Comparison of ENCODE assay signal across 16 cellular contexts in the genomic region with DNA sequence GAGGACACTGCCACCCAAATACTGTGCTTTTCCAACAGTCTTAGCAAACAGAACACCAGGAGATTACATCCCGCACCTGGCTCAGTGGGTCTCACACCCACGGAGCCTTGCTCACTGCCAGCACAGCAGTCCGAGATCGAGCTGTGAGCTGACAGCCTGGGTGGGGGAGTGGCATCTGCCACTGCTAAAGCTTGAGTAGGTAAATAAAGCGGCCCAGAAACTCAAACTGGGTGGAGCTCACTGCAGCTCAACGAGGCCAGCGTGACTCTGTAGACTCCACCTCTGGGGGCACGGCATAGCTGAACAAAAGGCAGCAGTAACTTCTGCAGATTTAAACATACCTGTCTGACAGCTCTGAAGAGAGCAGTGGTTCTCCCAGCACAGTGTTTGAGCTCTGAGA. TPM values are rescaled to one million over a fixed set of nuclear protein-coding genes. Genes with fewer than 3 reads are reported as not detected.
DNase-seq lines count a peak whose midpoint lies in the region; ATAC-seq, FAIRE-seq and TF ChIP-seq lines count a peak whose summit lies in the region.
"Had no signal": no experiment of that assay in that cellular context is flagged by ENCODE, and none has a peak within 500 bp of the region (broad histone marks: within the 10 kb centered on the region; RNA-seq: fewer than 3 reads in every experiment).

No MANE protein-coding gene starts in this region.

- H3K27me3 Mint-ChIP-seq in endodermal cell (ENCODE audit: insufficient read depth) = peaks cover 93% of the 10 kb centered on the region
- peaks cover 16% of the 10 kb centered on the region for H3K27me3 Mint-ChIP-seq in nephron progenitor cell (ENCODE audit: low read depth, poor library complexity)
- H3K27me3 Mint-ChIP-seq in osteocyte (ENCODE audit: unreplicated experiment) = no peaks in the 10 kb centered on the region

- no peak overlapping the region for H2AFZ ChIP-seq in GM23248
- H2AFZ ChIP-seq: PC-9 had no signal

- H3K36me3 ChIP-seq in endodermal cell (ENCODE audit: control insufficient read depth, insufficient read depth, low read length) (no peaks in the 10 kb centered on the region), GM23248 (ENCODE audit: low read depth) (no peaks in the 10 kb centered on the region)
- H3K36me3 ChIP-seq: upper lobe of left lung had no signal

- DNase-seq in DMS53 (lab: John Stamatoyannopoulos, UW) (peak; percentile 77), NCI-H2107 treated with DMSO at 0.1 percent for 48 hours (lab: John Stamatoyannopoulos, UW; ENCODE audit: unreplicated experiment) (peak; percentile 9), endodermal cell (peak; percentile 74), nephron progenitor cell (peak; percentile 16), D721Med (ENCODE audit: insufficient read length, low spot score) (no peak), osteocyte (ENCODE audit: extremely low spot score, unreplicated experiment) (no peak), GM23248 (no peak)
- DNase-seq: activated CD4-positive, alpha-beta T cell treated with anti-CD3 and anti-CD28 coated beads for 36 hours; erythroblast; hypothalamus; NCI-H1048; stimulated activated CD4-positive, alpha-beta T cell treated with anti-CD3 and anti-CD28 coated beads, Interleukin-15, amount 100 ng/mL, for 24 hours had no signal

- no peaks in the 10 kb centered on the region for H4K20me1 ChIP-seq in GM23248 (ENCODE audit: insufficient read depth)

- no peaks in the 10 kb centered on the region for H3K9me2 ChIP-seq in GM23248 (ENCODE audit: insufficient read depth)

- ATAC-seq in GM18861 (IDR thresholded peaks at IDR 0.05; ENCODE audit: unreplicated experiment) = no peak
- ATAC-seq: activated CD4-positive, alpha-beta T cell treated with anti-CD3 and anti-CD28 coated beads for 36 hours had no signal

- no peak overlapping the region for H3K4me3 ChIP-seq in endodermal cell (ENCODE audit: low read length)
- H3K4me3 ChIP-seq in GM23248 = no peak overlapping the region
- H3K4me3 ChIP-seq: PC-9 had no signal

- TF ChIP-seq CTCF in endodermal cell (conservative IDR thresholded peaks at IDR 0.05) (no peak), nephron progenitor cell (IDR thresholded peaks at IDR 0.05) (no peak), D721Med (IDR thresholded peaks at IDR 0.05; ENCODE audit: insufficient read depth, missing control alignments) (no peak), osteocyte (IDR thresholded peaks at IDR 0.05) (no peak)

- no peak overlapping the region for H3K9ac ChIP-seq in endodermal cell (ENCODE audit: extremely low read depth, low read length, poor library complexity, severe bottlenecking)
- H3K9ac ChIP-seq in GM23248 = no peak overlapping the region

- peaks cover 5% of the 10 kb centered on the region for H3K27me3 ChIP-seq in endodermal cell (ENCODE audit: control insufficient read depth, insufficient read depth, low read length, poor library complexity, severe bottlenecking)
- H3K27me3 ChIP-seq in GM23248 (replicated peaks; ENCODE audit: insufficient read depth) = no peaks in the 10 kb centered on the region; the same call in 1 of the 2 replicates
- H3K27me3 ChIP-seq: upper lobe of left lung had no signal

- no peak overlapping the region for H3K4me2 ChIP-seq in GM23248 (ENCODE audit: unreplicated experiment)
- H3K4me2 ChIP-seq: PC-9 had no signal

- no peaks in the 10 kb centered on the region for H3F3A ChIP-seq in GM23248 (ENCODE audit: insufficient read depth)

- no peak overlapping the region for H3K4me3 Mint-ChIP-seq in endodermal cell
- no peak overlapping the region for H3K4me3 Mint-ChIP-seq in nephron progenitor cell
- no peak overlapping the region for H3K4me3 Mint-ChIP-seq in osteocyte (ENCODE audit: unreplicated experiment)
- H3K4me3 Mint-ChIP-seq: activated CD4-positive, alpha-beta T cell treated with anti-CD3 and anti-CD28 coated beads for 36 hours; memory B cell had no signal

- H3K9me3 ChIP-seq in endodermal cell (ENCODE audit: control insufficient read depth, low read length) (no peaks in the 10 kb centered on the region), GM23248 (ENCODE audit: low read depth) (no peaks in the 10 kb centered on the region)
- H3K9me3 ChIP-seq: upper lobe of left lung had no signal

- H3K4me1 Mint-ChIP-seq in endodermal cell = peaks cover 25% of the 10 kb centered on the region
- H3K4me1 Mint-ChIP-seq in nephron progenitor cell = peaks cover 41% of the 10 kb centered on the region
- no peaks in the 10 kb centered on the region for H3K4me1 Mint-ChIP-seq in osteocyte (ENCODE audit: unreplicated experiment)
- H3K4me1 Mint-ChIP-seq: activated CD4-positive, alpha-beta T cell treated with anti-CD3 and anti-CD28 coated beads for 36 hours had no signal

- FAIRE-seq in D721Med (lab: Jason Lieb, UNC) = no peak

- H3K27ac Mint-ChIP-seq in endodermal cell (no peak overlapping the region), nephron progenitor cell (no peak overlapping the region), osteocyte (ENCODE audit: unreplicated experiment) (no peak overlapping the region)
- H3K27ac Mint-ChIP-seq: activated CD4-positive, alpha-beta T cell treated with anti-CD3 and anti-CD28 coated beads for 36 hours; memory B cell had no signal

- H3K27ac ChIP-seq in endodermal cell (ENCODE audit: low read depth, low read length) (no peak overlapping the region), GM23248 (no peak overlapping the region)
- H3K27ac ChIP-seq: PC-9, upper lobe of left lung had no signal

- WGBS in endodermal cell (ENCODE audit: insufficient coverage in 1 of 2, insufficient read length in 1 of 2), 2 experiments = 70 to 71% methylated on average over 8 of the region's 8 CpGs
- WGBS in GM23248 (ENCODE audit: low coverage in 1 of 2, low lambda C conversion rate in 2 of 2, missing lambda C conversion rate in 2 of 2), 2 experiments = 67 to 68% methylated on average over 8 of the region's 8 CpGs

- in situ Hi-C loops in GM23248 (cut with MboI) = no loop called here

- H3K36me3 Mint-ChIP-seq in endodermal cell (ENCODE audit: low read depth) (no peaks in the 10 kb centered on the region), nephron progenitor cell (ENCODE audit: low read depth) (no peaks in the 10 kb centered on the region), osteocyte (ENCODE audit: unreplicated experiment) (no peaks in the 10 kb centered on the region)
- H3K36me3 Mint-ChIP-seq: memory B cell had no signal

- H3K79me2 ChIP-seq in GM23248 (ENCODE audit: insufficient read depth) = no peaks in the 10 kb centered on the region

- H3K9me3 Mint-ChIP-seq in endodermal cell (no peaks in the 10 kb centered on the region), nephron progenitor cell (peaks cover 20% of the 10 kb centered on the region), osteocyte (ENCODE audit: unreplicated experiment) (no peaks in the 10 kb centered on the region)
- H3K9me3 Mint-ChIP-seq: memory B cell had no signal

- H3K4me1 ChIP-seq in endodermal cell (ENCODE audit: control insufficient read depth, insufficient read depth, low read length) (no peaks in the 10 kb centered on the region), GM23248 (ENCODE audit: insufficient read depth) (no peaks in the 10 kb centered on the region)
- H3K4me1 ChIP-seq: upper lobe of left lung had no signal

RNA-seq across cellular contexts. Expression of gene EPB41L4A, which starts 28.8 kb away (rescaled TPM):
- 1 to 10 TPM; 7.7 to 9.9 TPM for total RNA-seq in endodermal cell
- polyA plus RNA-seq in endodermal cell (2013, experiment 1 of 2) = 10.8 TPM
- 10.9 TPM for polyA plus RNA-seq in endodermal cell (2013, experiment 2 of 2)
- 2.6 and 2.7 TPM in 2 replicates for total RNA-seq in osteocyte
- total RNA-seq in GM23248 (2014; rRNA removed; shearing (Covaris generic)) = 0.11 and 1.8 TPM in 2 replicates
- polyA plus RNA-seq in GM23248 (2016; fragmentation: Nextera tagmentation; extraction: Ambion mirVana) = 0.42 and 0.76 TPM in 2 replicates

Comparison
In these comparisons a context has a peak if more than half of its experiments do, and no peak if none do; other contexts are left out.
1. DNase-seq: peak in DMS53 (single experiment), NCI-H2107 treated with DMSO at 0.1 percent for 48 hours (single experiment), endodermal cell (single experiment) and nephron progenitor cell (single experiment); none in D721Med (single experiment), osteocyte (single experiment) and GM23248 (single experiment).